In the genomic region with DNA sequence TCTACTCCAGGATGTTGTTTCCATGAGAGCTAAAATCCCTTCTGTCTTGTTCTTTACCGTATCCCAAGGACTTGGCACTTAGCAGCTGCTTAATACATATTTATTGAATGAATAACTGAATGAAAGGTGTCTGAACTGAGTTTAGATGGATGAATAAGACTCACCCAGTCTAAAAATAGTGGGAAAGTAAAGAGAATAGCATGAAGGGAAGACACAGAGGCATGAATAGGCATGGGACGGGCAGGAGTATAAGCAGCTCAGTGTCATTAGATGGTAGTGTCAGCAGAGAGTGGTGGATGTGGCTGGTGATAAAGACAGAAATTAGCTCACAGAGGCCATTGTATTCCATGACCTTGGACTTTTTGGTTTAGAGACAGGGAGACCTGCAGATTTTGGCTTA, we compare ENCODE assay signal across 28 cellular contexts. TPM values are rescaled to one million over a fixed set of nuclear protein-coding genes. Genes with fewer than 3 reads are reported as not detected.
"Had no signal": no experiment of that assay in that cellular context is flagged by ENCODE, and none has a peak within 500 bp of the region (broad histone marks: within the 10 kb centered on the region; RNA-seq: fewer than 3 reads in every experiment).

No MANE protein-coding gene starts in this region.

- H3K27ac ChIP-seq: ascending aorta, body of pancreas, cardiac muscle cell, KMS-11, Peyer's patch, RWPE1 had no signal

- DNase-seq: activated CD4-positive, alpha-beta T cell treated with anti-CD3 and anti-CD28 coated beads for 48 hours; activated CD4-positive, alpha-beta T cell treated with anti-CD3 and anti-CD28 coated beads, Interleukin-2, amount 50 U/mL, for 4 hours; activated CD8-positive, alpha-beta memory T cell treated with anti-CD3 and anti-CD28 coated beads, Interleukin-2, amount 10 ng/mL, durations not matched to agents 7 days and 5 days; activated effector memory CD4-positive, alpha-beta T cell treated with Interleukin-2 at 50 U/mL for 16 hours; activated naive CD4-positive, alpha-beta T cell; activated T-cell treated with anti-CD3 and anti-CD28 coated beads, Interleukin-2, amount 50 U/mL, for 24 hours; body of pancreas; MM.1S; NCI-H1105; NCI-H1436; NCI-H1694 treated with DMSO at 0.1 percent for 48 hours; NCI-H2029 treated with DMSO at 0.1 percent for 48 hours; NCI-H345; NCI-H510A; NCI-H526 treated with DMSO at 0.1 percent for 48 hours; NCI-H82; NK-92 treated with Interleukin-12 subunit alpha and Interleukin-12 subunit beta, amount 100 ng/mL, for 24 hours; OCI-M1; Peyer's patch; SHP77 treated with DMSO at 0.1 percent for 48 hours had no signal

- H3K4me3 Mint-ChIP-seq: activated CD8-positive, alpha-beta memory T cell treated with anti-CD3 and anti-CD28 coated beads, Interleukin-2, amount 10 ng/mL, durations not matched to agents 7 days and 5 days; activated naive CD4-positive, alpha-beta T cell treated with anti-CD3 and anti-CD28 coated beads, Interleukin-2, amount 50 U/mL, for 24 hours; activated T-cell treated with anti-CD3 and anti-CD28 coated beads, Interleukin-2, amount 50 U/mL, for 24 hours; activated T-helper 1 cell treated with anti-CD3 and anti-CD28 coated beads, Interleukin-12 subunit alpha, Interleukin-12 subunit beta, Interleukin-2, Interleukin-4 antibody, amounts not matched to agents 30 ng/mL and 10 ng/mL and 1 ng/mL, durations not matched to agents 14 hours and 24 hours and 36 hours; T-helper 1 cell treated with Interleukin-12 subunit alpha and Interleukin-12 subunit beta and Interleukin-4 antibody, amounts not matched to agents 30 μg/mL and 1 μg/mL, for 36 hours had no signal

- H3K36me3 ChIP-seq: ascending aorta, cardiac muscle cell, Peyer's patch had no signal

- H3K27me3 ChIP-seq: ascending aorta, body of pancreas, cardiac muscle cell, Peyer's patch had no signal

- H3K27me3 Mint-ChIP-seq: activated naive CD4-positive, alpha-beta T cell treated with anti-CD3 and anti-CD28 coated beads, Interleukin-2, amount 50 U/mL, for 24 hours; activated T-cell treated with anti-CD3 and anti-CD28 coated beads, Interleukin-2, amount 50 U/mL, for 24 hours had no signal

- H3K4me2 ChIP-seq: KMS-11 had no signal

- H3K9me3 Mint-ChIP-seq: activated T-cell treated with anti-CD3 and anti-CD28 coated beads, Interleukin-2, amount 50 U/mL, for 24 hours; activated T-helper 1 cell treated with anti-CD3 and anti-CD28 coated beads, Interleukin-12 subunit alpha, Interleukin-12 subunit beta, Interleukin-2, Interleukin-4 antibody, amounts not matched to agents 30 ng/mL and 10 ng/mL and 1 ng/mL, durations not matched to agents 14 hours and 24 hours and 36 hours; T-helper 1 cell treated with Interleukin-12 subunit alpha and Interleukin-12 subunit beta and Interleukin-4 antibody, amounts not matched to agents 30 μg/mL and 1 μg/mL, for 36 hours had no signal

- H3K27ac Mint-ChIP-seq: activated CD8-positive, alpha-beta memory T cell treated with anti-CD3 and anti-CD28 coated beads, Interleukin-2, amount 10 ng/mL, durations not matched to agents 7 days and 5 days; activated naive CD4-positive, alpha-beta T cell treated with anti-CD3 and anti-CD28 coated beads, Interleukin-2, amount 50 U/mL, for 24 hours; activated T-cell treated with anti-CD3 and anti-CD28 coated beads, Interleukin-2, amount 50 U/mL, for 24 hours; activated T-helper 1 cell treated with anti-CD3 and anti-CD28 coated beads, Interleukin-12 subunit alpha, Interleukin-12 subunit beta, Interleukin-2, Interleukin-4 antibody, amounts not matched to agents 30 ng/mL and 10 ng/mL and 1 ng/mL, durations not matched to agents 14 hours and 24 hours and 36 hours; T-helper 1 cell treated with Interleukin-12 subunit alpha and Interleukin-12 subunit beta and Interleukin-4 antibody, amounts not matched to agents 30 μg/mL and 1 μg/mL, for 36 hours had no signal

- H3K4me3 ChIP-seq: ascending aorta, body of pancreas, cardiac muscle cell, Peyer's patch had no signal

- H3K9me3 ChIP-seq: ascending aorta, body of pancreas, Peyer's patch had no signal

- H3K4me1 ChIP-seq: ascending aorta, body of pancreas, Peyer's patch had no signal

- H3K9ac ChIP-seq: KMS-11 had no signal

- ATAC-seq: activated CD4-positive, CD25-positive, alpha-beta regulatory T cell treated with anti-CD3 and anti-CD28 coated beads, Interleukin-2, amount 50 U/mL, for 24 hours; activated CD8-positive, alpha-beta memory T cell treated with anti-CD3 and anti-CD28 coated beads, Interleukin-2, amount 10 ng/mL, durations not matched to agents 7 days and 5 days; body of pancreas had no signal

RNA-seq across cellular contexts. Expression of gene IL12RB2, which starts 9.2 kb away (rescaled TPM):
- total RNA-seq: ascending aorta, cardiac muscle cell had no signal
